Comparison of ENCODE assay signal across 9 cellular contexts in genomic region chr17:5110816-5111215, GRCh38. TPM values are rescaled to one million over a fixed set of nuclear protein-coding genes. Genes with fewer than 3 reads are reported as not detected.
DNase-seq lines count a peak whose midpoint lies in the region; ATAC-seq and TF ChIP-seq lines count a peak whose summit lies in the region.
"Had no signal": no experiment of that assay in that cellular context is flagged by ENCODE, and none has a peak within 500 bp of the region (broad histone marks: within the 10 kb centered on the region; RNA-seq: fewer than 3 reads in every experiment).

No MANE protein-coding gene starts in this region.

- TF ChIP-seq POLR2A in heart left ventricle (IDR thresholded peaks at IDR 0.05) = no peak

- TF ChIP-seq CTCF in heart left ventricle (IDR thresholded peaks at IDR 0.05) = no peak

- no peaks in the 10 kb centered on the region for H3K9me3 Mint-ChIP-seq in activated T-helper 17 cell treated with anti-CD3 and anti-CD28 coated beads, Interleukin-2, amount 50 U/mL, for 72 hours

- H3K27ac ChIP-seq in heart left ventricle = peak overlapping the region in 2 of 12 donors; percentile 79 to 87
- no peak overlapping the region for H3K27ac ChIP-seq in urinary bladder (ENCODE audit: low read depth)

- H3K27me3 Mint-ChIP-seq in activated T-helper 17 cell treated with anti-CD3 and anti-CD28 coated beads, Interleukin-2, amount 50 U/mL, for 72 hours = peaks cover 3% of the 10 kb centered on the region

- ATAC-seq in heart left ventricle (no peak), Right ventricle myocardium superior (ENCODE audit: poor library complexity) (no peak)
- no peak for ATAC-seq in activated T-helper 17 cell treated with anti-CD3 and anti-CD28 coated beads, Interleukin-2, amount 50 U/mL, for 72 hours (replicated peaks)

- peaks cover 0 to 5% (median 0%) of the 10 kb centered on the region in 12 donors for H3K9me3 ChIP-seq in heart left ventricle

- peaks cover 21% of the 10 kb centered on the region for H3K4me1 Mint-ChIP-seq in activated T-helper 17 cell treated with anti-CD3 and anti-CD28 coated beads, Interleukin-2, amount 50 U/mL, for 72 hours

- DNase-seq in heart left ventricle = no peak
- DNase-seq in Right ventricle myocardium superior = no peak
- DNase-seq in left kidney (ENCODE audit: low read depth, low spot score) = peak; percentile 51
- DNase-seq in occipital lobe (lab: John Stamatoyannopoulos, UW) = no peak
- DNase-seq in AG20443 (ENCODE audit: low spot score) = no peak
- no peak for DNase-seq in stimulated activated naive CD4-positive, alpha-beta T cell (lab: John Stamatoyannopoulos, UW)

- H3K36me3 ChIP-seq in heart left ventricle (peaks cover 0 to 46% (median 24%) of the 10 kb centered on the region in 9 donors), urinary bladder (ENCODE audit: insufficient read depth) (no peaks in the 10 kb centered on the region)

- H3K4me3 ChIP-seq in heart left ventricle = peak overlapping the region; percentile 63 to 98 (median 82)
- H3K4me3 ChIP-seq in urinary bladder (ENCODE audit: low read depth, low read length) = peak overlapping the region; percentile 62

- intact Hi-C loops in heart left ventricle (cut with DNase I) (loop anchor here in 1 of 10 donors (5.0 kb wide), 1 partner anchor 34 kb away; the partner anchor contains the start of gene ZFP3), Right ventricle myocardium superior (cut with DNase I) (no loop called here)

- H3K4me3 Mint-ChIP-seq in activated T-helper 17 cell treated with anti-CD3 and anti-CD28 coated beads, Interleukin-2, amount 50 U/mL, for 72 hours = peak overlapping the region; percentile 91

- peaks cover 0 to 14% (median 9%) of the 10 kb centered on the region in 9 donors for H3K27me3 ChIP-seq in heart left ventricle

- WGBS in heart left ventricle, 4 donors = 25 to 30% (median 28%) methylated on average over 8 of the region's 8 CpGs
- WGBS in urinary bladder = 21% methylated on average over 8 of the region's 8 CpGs

- peaks cover 75% of the 10 kb centered on the region for H3K36me3 Mint-ChIP-seq in activated T-helper 17 cell treated with anti-CD3 and anti-CD28 coated beads, Interleukin-2, amount 50 U/mL, for 72 hours (ENCODE audit: low read depth)

- H3K4me1 ChIP-seq in heart left ventricle (peaks cover 0 to 19% (median 12%) of the 10 kb centered on the region in 12 donors), urinary bladder (ENCODE audit: insufficient read depth) (peaks cover 2% of the 10 kb centered on the region)

- peak overlapping the region; percentile 84 for H3K27ac Mint-ChIP-seq in activated T-helper 17 cell treated with anti-CD3 and anti-CD28 coated beads, Interleukin-2, amount 50 U/mL, for 72 hours

RNA-seq across cellular contexts. Expression of gene ZNF232, which starts 0.9 kb away (rescaled TPM):
- total RNA-seq in heart left ventricle = 1 to 10 TPM; 2.2 to 6.5 (median 4.4) TPM
- polyA plus RNA-seq in heart left ventricle = 1 to 10 TPM; 3.0 to 5.8 TPM
- 3.3 TPM for total RNA-seq in Right ventricle myocardium superior
- 10 to 100 TPM; 10.7 to 16.3 TPM for total RNA-seq in activated T-helper 17 cell treated with anti-CD3 and anti-CD28 coated beads, Interleukin-2, amount 50 U/mL, for 72 hours
- total RNA-seq in urinary bladder = 9.1 TPM
- polyA plus RNA-seq in urinary bladder = 9.0 TPM
- total RNA-seq in occipital lobe = 14.3 TPM

RNA-seq across cellular contexts. Expression of gene USP6, which starts 5.0 kb away (rescaled TPM):
- 1 to 10 TPM in 1 of 9 donors, under 1 TPM in 6, not detected in 2; 0.05 to 1.6 (median 0.08) TPM for total RNA-seq in heart left ventricle
- under 1 TPM; 0.01 to 0.04 TPM for polyA plus RNA-seq in heart left ventricle
- total RNA-seq in Right ventricle myocardium superior = not detected
- total RNA-seq in activated T-helper 17 cell treated with anti-CD3 and anti-CD28 coated beads, Interleukin-2, amount 50 U/mL, for 72 hours = under 1 TPM; 0.06 to 0.08 TPM
- 0.85 TPM for total RNA-seq in urinary bladder
- polyA plus RNA-seq in urinary bladder = 0.03 TPM
- total RNA-seq in occipital lobe = 0.16 TPM
- total RNA-seq: dermis microvascular lymphatic vessel endothelial cell had no signal

RNA-seq across cellular contexts. Expression of gene ZFP3, which starts 32.5 kb away (rescaled TPM):
- total RNA-seq in heart left ventricle = 10 to 100 TPM in 5 of 9 donors, 1 to 10 TPM in 4; 4.6 to 14.5 (median 11.1) TPM
- 1 to 10 TPM; 4.0 to 4.9 TPM for polyA plus RNA-seq in heart left ventricle
- 9.3 TPM for total RNA-seq in Right ventricle myocardium superior
- 1 to 10 TPM; 1.4 to 1.9 TPM for total RNA-seq in activated T-helper 17 cell treated with anti-CD3 and anti-CD28 coated beads, Interleukin-2, amount 50 U/mL, for 72 hours
- total RNA-seq in urinary bladder = 9.2 TPM
- polyA plus RNA-seq in urinary bladder = 3.9 TPM
- 9.8 TPM for total RNA-seq in occipital lobe
